9 cellular contexts compared by ENCODE assay signal in genomic region chr14:88168498-88169165, GRCh38.
DNase-seq lines count a peak whose midpoint lies in the region; ATAC-seq and TF ChIP-seq lines count a peak whose summit lies in the region.
"Had no signal": no experiment of that assay in that cellular context is flagged by ENCODE, and none has a peak within 500 bp of the region (broad histone marks: within the 10 kb centered on the region; RNA-seq: fewer than 3 reads in every experiment).

No MANE protein-coding gene starts in this region.

- no peak overlapping the region for H3K27ac ChIP-seq in CD8-positive, alpha-beta T cell (ENCODE audit: low read depth, low read length)
- no peak overlapping the region for H3K27ac ChIP-seq in SJCRH30
- H3K27ac ChIP-seq: SJSA1 had no signal

- H3K4me1 ChIP-seq in CD8-positive, alpha-beta T cell (ENCODE audit: insufficient read depth, low read length) = no peaks in the 10 kb centered on the region
- H3K4me1 ChIP-seq in SJCRH30 = no peaks in the 10 kb centered on the region

- H3K4me3 Mint-ChIP-seq in CD8-positive, alpha-beta T cell = peak overlapping the region; percentile 58
- H3K4me3 Mint-ChIP-seq in activated naive CD8-positive, alpha-beta T cell treated with anti-CD3 and anti-CD28 coated beads for 36 hours = no peak overlapping the region

- POLR2A ChIA-PET in CD8-positive, alpha-beta T cell (lab: Charles Lee) = interaction anchor here (0.6 to 1.2 kb wide), 4 partner anchors 12 to 223 kb away, joined by 3 read pairs; no protein-coding TSS in a partner anchor

- H3K9me3 ChIP-seq in CD8-positive, alpha-beta T cell (ENCODE audit: low read length) = no peaks in the 10 kb centered on the region
- H3K9me3 ChIP-seq in SJCRH30 (replicated peaks) = 0 out of 2 replicates have a peak, but pooled peaks cover 4% of the 10 kb centered on the region
- H3K9me3 ChIP-seq: SJSA1 had no signal

- H3K36me3 ChIP-seq in CD8-positive, alpha-beta T cell (ENCODE audit: insufficient read depth, low read length) = no peaks in the 10 kb centered on the region
- no peaks in the 10 kb centered on the region for H3K36me3 ChIP-seq in SJCRH30
- H3K36me3 ChIP-seq: SJSA1 had no signal

- DNase-seq in CD8-positive, alpha-beta T cell = peak; percentile 24 to 75 (median 54)
- DNase-seq in GM19240 (ENCODE audit: insufficient read length, low spot score) (peak; percentile 35), SJCRH30 (peak; percentile 22 to 69), iPS-NIHi11 (ENCODE audit: low spot score) (peak; percentile 75), middle frontal gyrus (ENCODE audit: extremely low spot score, low spot score) (no peak)
- DNase-seq in activated naive CD8-positive, alpha-beta T cell treated with anti-CD3 and anti-CD28 coated beads for 36 hours = peak; percentile 44
- DNase-seq in stimulated activated CD4-positive, alpha-beta T cell treated with anti-CD3 and anti-CD28 coated beads, TNF-alpha, amount 100 ng/mL, for 24 hours (ENCODE audit: low read depth in 3 of 3) = peak; percentile 17 to 41 (median 34)

- no peaks in the 10 kb centered on the region for H3K36me3 Mint-ChIP-seq in CD8-positive, alpha-beta T cell
- no peaks in the 10 kb centered on the region for H3K36me3 Mint-ChIP-seq in activated naive CD8-positive, alpha-beta T cell treated with anti-CD3 and anti-CD28 coated beads for 36 hours

- no peaks in the 10 kb centered on the region for H3K27me3 ChIP-seq in CD8-positive, alpha-beta T cell (ENCODE audit: insufficient read depth, low read length)
- H3K27me3 ChIP-seq in SJCRH30 = no peaks in the 10 kb centered on the region
- H3K27me3 ChIP-seq: SJSA1 had no signal

- CTCF ChIA-PET in CD8-positive, alpha-beta T cell (lab: Charles Lee) = interaction anchor here (0.5 to 3.1 kb wide), 46 partner anchors 9 to 363 kb away, joined by 3 to 120 read pairs (median 4); partner anchors contain the start of gene GALC

- peaks cover 16% of the 10 kb centered on the region for H3K4me1 Mint-ChIP-seq in CD8-positive, alpha-beta T cell (ENCODE audit: low read depth)
- peaks cover 19% of the 10 kb centered on the region for H3K4me1 Mint-ChIP-seq in activated naive CD8-positive, alpha-beta T cell treated with anti-CD3 and anti-CD28 coated beads for 36 hours

- no peak overlapping the region for H3K27ac Mint-ChIP-seq in CD8-positive, alpha-beta T cell
- H3K27ac Mint-ChIP-seq in activated naive CD8-positive, alpha-beta T cell treated with anti-CD3 and anti-CD28 coated beads for 36 hours = no peak overlapping the region

- peak; percentile 96 for ATAC-seq in CD8-positive, alpha-beta T cell
- peak; percentile 84 for ATAC-seq in HG03378 (IDR thresholded peaks at IDR 0.05; ENCODE audit: unreplicated experiment)

- H3K27me3 Mint-ChIP-seq in CD8-positive, alpha-beta T cell (ENCODE audit: low read depth) = peaks cover 19% of the 10 kb centered on the region
- H3K27me3 Mint-ChIP-seq in activated naive CD8-positive, alpha-beta T cell treated with anti-CD3 and anti-CD28 coated beads for 36 hours = peaks cover 9% of the 10 kb centered on the region

- no peaks in the 10 kb centered on the region for H3K9me3 Mint-ChIP-seq in CD8-positive, alpha-beta T cell
- no peaks in the 10 kb centered on the region for H3K9me3 Mint-ChIP-seq in activated naive CD8-positive, alpha-beta T cell treated with anti-CD3 and anti-CD28 coated beads for 36 hours

- H3K4me3 ChIP-seq in CD8-positive, alpha-beta T cell (ENCODE audit: low read depth, low read length) = no peak overlapping the region
- H3K4me3 ChIP-seq in SJCRH30 = no peak overlapping the region
- H3K4me3 ChIP-seq: SJSA1 had no signal

- intact Hi-C loops in CD8-positive, alpha-beta T cell (cut with DNase I, micrococcal nuclease) = loop anchor here (1.0 to 2.0 kb wide), 3 partner anchors 154 to 223 kb away; no protein-coding TSS in a partner anchor

- TF ChIP-seq CTCF in CD8-positive, alpha-beta T cell (IDR thresholded peaks at IDR 0.05) = peak; percentile 70
